Comparison of ENCODE assay signal across 1 cellular context in genomic region chr6:148524976-148525375, GRCh38.
TF ChIP-seq lines count a peak whose summit lies in the region.

No MANE protein-coding gene starts in this region.

TF ChIP-seq in HepG2, 621 proteins besides CTCF, POLR2A, EP300 and RAD21:
- no peak for TF ChIP-seq ZNF142 (CRISPR knock-in tag; IDR thresholded peaks at IDR 0.05)
- no peak for TF ChIP-seq MEIS1 (CRISPR knock-in tag; IDR thresholded peaks at IDR 0.05; ENCODE audit: borderline replicate concordance)
- no peak for TF ChIP-seq TBX2 (CRISPR knock-in tag; IDR thresholded peaks at IDR 0.05; ENCODE audit: borderline replicate concordance)
- TF ChIP-seq, protein P1, sequence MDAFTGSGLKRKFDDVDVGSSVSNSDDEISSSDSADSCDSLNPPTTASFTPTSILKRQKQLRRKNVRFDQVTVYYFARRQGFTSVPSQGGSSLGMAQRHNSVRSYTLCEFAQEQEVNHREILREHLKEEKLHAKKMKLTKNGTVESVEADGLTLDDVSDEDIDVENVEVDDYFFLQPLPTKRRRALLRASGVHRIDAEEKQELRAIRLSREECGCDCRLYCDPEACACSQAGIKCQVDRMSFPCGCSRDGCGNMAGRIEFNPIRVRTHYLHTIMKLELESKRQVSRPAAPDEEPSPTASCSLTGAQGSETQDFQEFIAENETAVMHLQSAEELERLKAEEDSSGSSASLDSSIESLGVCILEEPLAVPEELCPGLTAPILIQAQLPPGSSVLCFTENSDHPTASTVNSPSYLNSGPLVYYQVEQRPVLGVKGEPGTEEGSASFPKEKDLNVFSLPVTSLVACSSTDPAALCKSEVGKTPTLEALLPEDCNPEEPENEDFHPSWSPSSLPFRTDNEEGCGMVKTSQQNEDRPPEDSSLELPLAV (CRISPR knock-in tag; conservative IDR thresholded peaks at IDR 0.05; ENCODE audit: low read depth) = no peak
- no peak for TF ChIP-seq PAX8 (CRISPR knock-in tag; IDR thresholded peaks at IDR 0.05; ENCODE audit: borderline replicate concordance)
- TF ChIP-seq SPEN (CRISPR knock-in tag; IDR thresholded peaks at IDR 0.05; ENCODE audit: low read depth) = no peak
- TF ChIP-seq PBX2 (CRISPR knock-in tag; IDR thresholded peaks at IDR 0.05) = no peak
- no peak for TF ChIP-seq RARG (CRISPR knock-in tag; IDR thresholded peaks at IDR 0.05; ENCODE audit: low read depth)
- TF ChIP-seq ZNF282 (IDR thresholded peaks at IDR 0.05; ENCODE audit: partially characterized antibody) = no peak
- no peak for TF ChIP-seq ZSCAN31 (CRISPR knock-in tag; IDR thresholded peaks at IDR 0.05; ENCODE audit: low read depth)
- no peak for TF ChIP-seq ZNF567 (CRISPR knock-in tag; IDR thresholded peaks at IDR 0.05; ENCODE audit: borderline replicate concordance)
- TF ChIP-seq TGIF2 (CRISPR knock-in tag; IDR thresholded peaks at IDR 0.05) = no peak
- no peak for TF ChIP-seq SP2 (CRISPR knock-in tag; IDR thresholded peaks at IDR 0.05)
- TF ChIP-seq ZNF331 (CRISPR knock-in tag; IDR thresholded peaks at IDR 0.05) = no peak
- no peak for TF ChIP-seq HNRNPH1 (optimal IDR thresholded peaks at IDR 0.05; ENCODE audit: low read depth, low read length)
- TF ChIP-seq THAP7 (CRISPR knock-in tag; IDR thresholded peaks at IDR 0.05) = no peak
- TF ChIP-seq MAFF (IDR thresholded peaks at IDR 0.05; ENCODE audit: low read depth, low read length) = no peak
